In the genomic region with DNA sequence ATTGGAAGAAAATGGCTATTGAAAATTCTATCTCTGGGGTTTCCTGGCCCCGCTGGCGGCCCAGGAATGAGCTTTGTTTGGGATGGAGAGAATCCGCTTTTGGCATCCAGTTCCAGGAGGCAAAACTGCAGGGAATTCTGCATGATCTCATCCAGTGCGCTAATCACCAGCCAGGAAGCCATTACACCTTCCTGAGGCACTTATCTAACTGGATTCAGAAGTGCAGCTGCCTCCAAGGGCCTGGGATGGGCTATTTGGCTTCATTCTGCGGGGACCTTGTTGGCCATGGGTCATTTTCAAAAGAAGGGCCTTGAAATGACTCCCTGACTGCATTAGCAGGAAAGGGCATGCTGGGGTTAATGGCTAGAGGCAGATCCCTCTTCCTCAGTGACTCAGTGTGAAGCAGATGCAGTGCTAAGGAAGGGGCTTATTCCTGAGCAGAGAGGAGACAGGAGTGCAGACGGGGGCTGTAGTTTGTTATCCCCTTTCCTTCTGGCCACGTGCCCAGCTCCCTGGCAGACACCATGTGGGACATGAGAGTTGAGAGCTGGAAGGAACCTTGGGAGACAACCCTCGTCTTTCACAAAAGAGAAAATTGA, we compare ENCODE assay signal across 10 cellular contexts.
A peak's percentile ranks its signal among the peaks of the same experiment; 100 is the strongest.
DNase-seq lines count a peak whose midpoint lies in the region; ATAC-seq and TF ChIP-seq lines count a peak whose summit lies in the region.
"Had no signal": no experiment of that assay in that cellular context is flagged by ENCODE, and none has a peak within 500 bp of the region (broad histone marks: within the 10 kb centered on the region; RNA-seq: fewer than 3 reads in every experiment).

No MANE protein-coding gene starts in this region.

- ATAC-seq in activated CD4-positive, CD25-positive, alpha-beta regulatory T cell treated with anti-CD3 and anti-CD28 coated beads, Interleukin-2, amount 50 U/mL, for 24 hours: no peak
- ATAC-seq in GM18520 (IDR thresholded peaks at IDR 0.05; ENCODE audit: unreplicated experiment): no peak

- no peak for TF ChIP-seq EP300 in esophagus muscularis mucosa (IDR thresholded peaks at IDR 0.05)

- TF ChIP-seq CTCF in esophagus muscularis mucosa (IDR thresholded peaks at IDR 0.05): no peak
- no peak for TF ChIP-seq CTCF in neural crest cell (conservative IDR thresholded peaks at IDR 0.05)

- H3K36me3 ChIP-seq in esophagus muscularis mucosa: no peaks in the 10 kb centered on the region
- H3K36me3 ChIP-seq: prostate gland had no signal

- H3K9me3 ChIP-seq in esophagus muscularis mucosa: no peaks in the 10 kb centered on the region
- H3K9me3 ChIP-seq: prostate gland had no signal

- H3K27me3 ChIP-seq in esophagus muscularis mucosa: no peaks in the 10 kb centered on the region

- intact Hi-C loops in esophagus muscularis mucosa (cut with DNase I): no loop called here

- no peaks in the 10 kb centered on the region for H3K27me3 Mint-ChIP-seq in neural crest cell (ENCODE audit: low read depth)

- WGBS in esophagus muscularis mucosa: 21% methylated on average over 8 of the region's 8 CpGs

- H3K9me3 Mint-ChIP-seq in neural crest cell: no peaks in the 10 kb centered on the region

- peak overlapping the region; percentile 77 for H3K4me3 Mint-ChIP-seq in neural crest cell

- H3K27ac ChIP-seq in esophagus muscularis mucosa (replicated peaks in 1 of 4): peak overlapping the region; percentile 46 to 73 (median 62)
- H3K27ac ChIP-seq: prostate gland had no signal

- TF ChIP-seq POLR2A in esophagus muscularis mucosa (IDR thresholded peaks at IDR 0.05; ENCODE audit: low read depth): no peak

- DNase-seq in EL (peak; percentile 48), NCI-H226 (peak; percentile 30), esophagus muscularis mucosa (ENCODE audit: extremely low spot score) (no peak), neural crest cell (ENCODE audit: low read depth, low spot score) (peak; percentile 6), middle frontal gyrus (ENCODE audit: extremely low spot score, low spot score) (no peak), NCI-H345 treated with DMSO at 0.1 percent for 48 hours (lab: John Stamatoyannopoulos, UW; ENCODE audit: unreplicated experiment) (no peak)
- DNase-seq: Calu3 had no signal

- peaks cover 48% of the 10 kb centered on the region for H3K4me1 Mint-ChIP-seq in neural crest cell

- H3K27ac Mint-ChIP-seq in neural crest cell (ENCODE audit: unreplicated experiment): peak overlapping the region; percentile 95

- no peak overlapping the region for H3K4me3 ChIP-seq in esophagus muscularis mucosa
- H3K4me3 ChIP-seq: prostate gland had no signal

- H3K36me3 Mint-ChIP-seq in neural crest cell (ENCODE audit: low read depth): no peaks in the 10 kb centered on the region

- peaks cover 50 to 72% (median 62%) of the 10 kb centered on the region in 4 donors for H3K4me1 ChIP-seq in esophagus muscularis mucosa

Comparison
In these comparisons a context has a peak if more than half of its experiments do, and no peak if none do; other contexts are left out.
1. DNase-seq: peak in EL (single experiment), NCI-H226 (single experiment) and neural crest cell (single experiment); none in esophagus muscularis mucosa (single experiment), middle frontal gyrus (single experiment) and NCI-H345 treated with DMSO at 0.1 percent for 48 hours (single experiment).